In the genomic region with DNA sequence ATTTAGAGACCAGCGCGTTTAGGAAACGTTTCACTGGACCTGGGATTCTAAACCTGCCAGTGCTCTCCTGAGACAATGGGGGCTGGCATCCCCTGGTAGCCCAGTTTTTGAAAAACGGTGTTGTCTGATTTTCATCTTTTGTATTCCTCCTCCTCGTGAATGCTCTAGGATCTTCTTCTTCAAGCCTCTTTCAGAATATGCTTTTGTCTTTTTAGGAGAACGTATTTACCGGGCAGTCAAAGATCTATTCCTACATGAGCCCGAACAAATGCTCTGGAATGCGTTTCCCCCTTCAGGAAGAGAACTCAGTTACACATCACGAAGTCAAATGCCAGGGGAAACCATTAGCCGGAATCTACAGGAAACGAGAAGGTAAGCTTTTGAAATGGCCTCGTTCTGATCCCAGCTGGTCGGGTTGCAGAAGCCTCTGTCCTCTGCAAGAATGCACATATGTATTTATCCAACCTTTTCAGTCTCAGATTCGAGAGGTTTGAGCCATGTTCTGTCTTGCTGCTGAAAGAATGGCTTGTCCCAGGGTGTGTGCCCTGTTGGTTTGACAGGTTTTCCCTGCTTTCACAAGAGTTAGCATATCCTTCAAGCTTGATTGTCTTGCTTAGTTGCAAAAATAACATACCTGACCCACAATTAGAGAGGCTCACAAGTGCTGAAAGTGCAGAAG, we compare ENCODE assay signal across 10 cellular contexts. TPM values are rescaled to one million over a fixed set of nuclear protein-coding genes. Genes with fewer than 3 reads are reported as not detected.
DNase-seq lines count a peak whose midpoint lies in the region; ATAC-seq, FAIRE-seq and TF ChIP-seq lines count a peak whose summit lies in the region.
"Had no signal": no experiment of that assay in that cellular context is flagged by ENCODE, and none has a peak within 500 bp of the region (broad histone marks: within the 10 kb centered on the region; RNA-seq: fewer than 3 reads in every experiment).

No MANE protein-coding gene starts in this region.

- no peak for DNase-seq in AG04450 (ENCODE audit: low read depth, low spot score)
- DNase-seq in dorsolateral prefrontal cortex, result no peak
- no peak for DNase-seq in natural killer cell
- no peak for DNase-seq in stimulated activated CD4-positive, alpha-beta T cell treated with anti-CD3 and anti-CD28 coated beads, Interleukin-4, amount 100 ng/mL, for 1 hour
- no peak for DNase-seq in HuH-7 (ENCODE audit: low spot score)
- no peak for DNase-seq in GM12891 (ENCODE audit: insufficient read length, low spot score)
- no peak for DNase-seq in GM20000 (ENCODE audit: low spot score)
- DNase-seq: NCI-H1694 had no signal

- H3K9me2 ChIP-seq in Loucy (replicated peaks; ENCODE audit: low read depth, low read length), result no peaks in the 10 kb centered on the region

- H3K4me2 ChIP-seq in Loucy (ENCODE audit: low read depth, low read length, poor library complexity, severe bottlenecking), result peak overlapping the region; percentile 83

- no peaks in the 10 kb centered on the region for H3K9me3 Mint-ChIP-seq in natural killer cell

- POLR2A ChIA-PET in AG04450 (lab: Yijun Ruan, JAX), result interaction anchor here (0.5 to 0.6 kb wide), 2 partner anchors 19 to 190 kb away, joined by 4 to 5 read pairs; no protein-coding TSS in a partner anchor

- peaks cover 7% of the 10 kb centered on the region for H3K36me3 Mint-ChIP-seq in natural killer cell

- TF ChIP-seq POLR2A in GM12891 (IDR thresholded peaks at IDR 0.05; ENCODE audit: low read depth, low read length), result no peak

- H3K9me3 ChIP-seq in AG04450 (ENCODE audit: control insufficient read depth, insufficient read depth, low read length), result no peaks in the 10 kb centered on the region; the same call in 1 of the 2 replicates
- no peaks in the 10 kb centered on the region for H3K9me3 ChIP-seq in Loucy (ENCODE audit: insufficient read depth, low read depth, low read length)

- H3K4me1 Mint-ChIP-seq in natural killer cell, result peaks cover 37 to 44% of the 10 kb centered on the region in 2 donors

- TF ChIP-seq CTCF in AG04450 (IDR thresholded peaks at IDR 0.05; ENCODE audit: low read depth, low read length), result no peak
- TF ChIP-seq CTCF in Loucy (conservative IDR thresholded peaks at IDR 0.05; ENCODE audit: low read length), result no peak
- TF ChIP-seq CTCF in dorsolateral prefrontal cortex (IDR thresholded peaks at IDR 0.05 in 54 of 56, conservative IDR thresholded peaks at IDR 0.05 in 2 of 56; ENCODE audit: low read depth in 1 of 56, partially characterized antibody in 56 of 56), result peak in 1 of 56 donors; percentile 8
- TF ChIP-seq CTCF in natural killer cell (IDR thresholded peaks at IDR 0.05), result no peak
- no peak for TF ChIP-seq CTCF in GM20000 (IDR thresholded peaks at IDR 0.05; ENCODE audit: extremely low read depth, missing control alignments)

- ATAC-seq in natural killer cell, result no peak

- peaks cover 72% of the 10 kb centered on the region for H3K79me2 ChIP-seq in Loucy (ENCODE audit: insufficient read depth, low read length)

- no peak for FAIRE-seq in GM12891 (lab: Jason Lieb, UNC)
- FAIRE-seq: colon had no signal

- peak overlapping the region; percentile 93 for H3K4me3 Mint-ChIP-seq in natural killer cell

- peak overlapping the region; percentile 69 for H3K9ac ChIP-seq in Loucy (ENCODE audit: low read depth, low read length, poor library complexity, severe bottlenecking)

- H3K36me3 ChIP-seq in Loucy (ENCODE audit: insufficient read depth, low read length), result peaks cover 31% of the 10 kb centered on the region; the same call in 1 of the 2 replicates

- CTCF ChIA-PET in AG04450 (lab: Charles Lee), result no interaction called here

- no peaks in the 10 kb centered on the region for H3K27me3 Mint-ChIP-seq in natural killer cell (ENCODE audit: low read depth in 2 of 2)

- intact Hi-C loops in dorsolateral prefrontal cortex (cut with DNase I) (loop anchor here (2.0 to 5.0 kb wide), 3 partner anchors 67 to 192 kb away; a partner anchor contains a TSS), natural killer cell (cut with micrococcal nuclease) (no loop called here)

- peak overlapping the region; percentile 21 for H3K27ac ChIP-seq in AG04450 (ENCODE audit: low read depth, low read length)
- H3K27ac ChIP-seq in dorsolateral prefrontal cortex, result peak overlapping the region; percentile 32 to 92 (median 86)

- peaks cover 45% of the 10 kb centered on the region for H3K4me1 ChIP-seq in Loucy (ENCODE audit: insufficient read depth, low read length, poor library complexity, severe bottlenecking)

- peaks cover 15% of the 10 kb centered on the region for H4K20me1 ChIP-seq in Loucy (ENCODE audit: insufficient read depth, low read length, poor library complexity, severe bottlenecking)

- peak overlapping the region; percentile 83 to 87 for H3K27ac Mint-ChIP-seq in natural killer cell

- no peaks in the 10 kb centered on the region for H3K27me3 ChIP-seq in AG04450 (ENCODE audit: control insufficient read depth, insufficient read depth, low read length)
- H3K27me3 ChIP-seq in Loucy (ENCODE audit: insufficient read depth, low read length, poor library complexity, severe bottlenecking), result no peaks in the 10 kb centered on the region
- H3K27me3 ChIP-seq in dorsolateral prefrontal cortex, result no peaks in the 10 kb centered on the region

- H3K4me3 ChIP-seq in AG04450 (ENCODE audit: low read depth, low read length) (peak overlapping the region; percentile 64), Loucy (ENCODE audit: low read length, poor library complexity, severe bottlenecking) (peak overlapping the region; percentile 74), dorsolateral prefrontal cortex (peak overlapping the region; percentile 48 to 83 (median 71))

- no peak overlapping the region for H2AFZ ChIP-seq in Loucy (ENCODE audit: low read length)

- H3F3A ChIP-seq in Loucy (ENCODE audit: low read depth), result no peaks in the 10 kb centered on the region

TF ChIP-seq in GM12891, 5 proteins besides CTCF, POLR2A, EP300 and RAD21:
- no peak for TF ChIP-seq SPI1 (IDR thresholded peaks at IDR 0.05; ENCODE audit: low read depth, low read length)
- no peak for TF ChIP-seq POLR2AphosphoS5 (IDR thresholded peaks at IDR 0.05; ENCODE audit: low read depth, low read length)
- TF ChIP-seq PAX5 (IDR thresholded peaks at IDR 0.05; ENCODE audit: insufficient read depth, low read length, severe bottlenecking), result no peak
- no peak for TF ChIP-seq TAF1 (IDR thresholded peaks at IDR 0.05; ENCODE audit: low read depth, low read length)
- no peak for TF ChIP-seq POU2F2 (IDR thresholded peaks at IDR 0.05; ENCODE audit: low read depth, low read length)
TF ChIP-seq in GM12891: peak in this region for 0.

RNA-seq across cellular contexts. Expression of a gene that starts 6.6 kb away (rescaled TPM):
- 26.5 and 30.6 TPM in 2 replicates for polyA plus RNA-seq in AG04450 (2011; rRNA removed)
- 17.6 and 22.2 TPM in 2 replicates for polyA minus RNA-seq in AG04450 (2011; rRNA and poly(A)+ RNA removed)
- total RNA-seq in dorsolateral prefrontal cortex (10 to 100 TPM; 23.6 to 63.9 (median 38.0) TPM), natural killer cell (10 to 100 TPM; 24.9 to 50.2 (median 48.7) TPM)
- polyA plus RNA-seq in GM12891 (2012; ENCODE audit: low read depth, missing spikeins), result 26.4 TPM

RNA-seq across cellular contexts. Expression of a gene that starts 25.9 kb away (rescaled TPM):
- 12.6 and 16.0 TPM in 2 replicates for polyA plus RNA-seq in AG04450 (2011; rRNA removed)
- 19.3 and 28.0 TPM in 2 replicates for polyA minus RNA-seq in AG04450 (2011; rRNA and poly(A)+ RNA removed)
- total RNA-seq in dorsolateral prefrontal cortex (10 to 100 TPM; 29.4 to 70.1 (median 50.1) TPM), natural killer cell (10 to 100 TPM; 30.7 to 40.3 (median 34.3) TPM)
- polyA plus RNA-seq in GM12891 (2012; ENCODE audit: low read depth, missing spikeins), result 13.5 TPM

RNA-seq across cellular contexts. Expression of a gene that starts 45.9 kb away (rescaled TPM):
- 2.9 and 3.3 TPM in 2 replicates for polyA plus RNA-seq in AG04450 (2011; rRNA removed)
- polyA minus RNA-seq in AG04450 (2011; rRNA and poly(A)+ RNA removed), result 0.92 and 1.2 TPM in 2 replicates
- 1 to 10 TPM; 2.1 to 6.7 (median 3.9) TPM for total RNA-seq in dorsolateral prefrontal cortex
- total RNA-seq in natural killer cell, result 1 to 10 TPM; 3.6 to 5.5 (median 4.4) TPM
- 14.4 TPM for polyA plus RNA-seq in GM12891 (2012; ENCODE audit: low read depth, missing spikeins)
